13 cellular contexts compared by ENCODE assay signal in the genomic region with DNA sequence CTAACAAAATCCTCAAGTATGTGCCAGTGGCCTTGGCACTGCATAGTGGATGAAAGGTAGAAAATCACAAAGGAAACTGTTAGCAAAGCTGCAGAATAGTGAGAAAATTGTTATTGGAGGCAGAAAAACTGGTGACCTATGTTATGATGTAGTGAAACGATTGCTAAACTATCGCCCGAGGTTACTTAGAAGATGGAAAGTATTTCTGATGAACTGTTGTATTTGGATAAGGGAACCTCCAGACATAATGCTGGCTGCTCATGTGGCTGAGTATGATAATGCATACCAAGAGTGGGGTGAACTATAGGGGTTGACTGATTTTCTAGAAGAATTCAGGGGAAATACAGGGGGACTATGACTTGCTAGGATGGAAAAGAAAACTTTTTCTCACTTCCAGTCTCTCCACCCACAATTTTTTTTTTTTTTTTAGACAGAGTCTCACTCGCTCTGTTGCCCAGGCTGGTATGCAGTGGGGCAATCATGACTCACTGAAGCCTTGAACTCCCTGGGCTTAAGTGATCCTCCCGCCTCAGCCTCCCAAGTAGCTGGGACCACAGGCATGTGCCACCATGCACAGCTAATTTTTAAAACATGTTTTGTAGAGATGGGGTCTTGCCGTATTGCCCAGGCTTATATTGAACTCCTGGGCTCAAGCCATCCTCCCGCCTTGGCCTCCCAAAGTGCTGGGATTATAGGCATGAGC. TPM values are rescaled to one million over a fixed set of nuclear protein-coding genes. Genes with fewer than 3 reads are reported as not detected.
DNase-seq lines count a peak whose midpoint lies in the region; TF ChIP-seq lines count a peak whose summit lies in the region.
"Had no signal": no experiment of that assay in that cellular context is flagged by ENCODE, and none has a peak within 500 bp of the region (broad histone marks: within the 10 kb centered on the region; RNA-seq: fewer than 3 reads in every experiment).

No MANE protein-coding gene starts in this region.

- TF ChIP-seq CTCF in fibroblast of villous mesenchyme (IDR thresholded peaks at IDR 0.05; ENCODE audit: insufficient read depth, low read depth, low read length): no peak
- no peak for TF ChIP-seq CTCF in ascending aorta (IDR thresholded peaks at IDR 0.05)
- no peak for TF ChIP-seq CTCF in brain microvascular endothelial cell (IDR thresholded peaks at IDR 0.05; ENCODE audit: low read depth, low read length, missing control alignments)

- peaks cover 38% of the 10 kb centered on the region for H3K4me1 Mint-ChIP-seq in activated CD4-positive, alpha-beta memory T cell treated with anti-CD3 and anti-CD28 coated beads, Interleukin-2, amount 10 ng/mL, durations not matched to agents 7 days and 5 days

- H4K20me1 ChIP-seq in BLaER1 treated with 17β-estradiol and CSF1 and Interleukin-3, amounts not matched to agents 10 nM and 100 nM: peaks cover 0 to 4% (median 0%) of the 10 kb centered on the region in 11 experiments; a peak in 2 of 22 replicates

- no peaks in the 10 kb centered on the region for H3K9me3 Mint-ChIP-seq in activated CD4-positive, alpha-beta memory T cell treated with anti-CD3 and anti-CD28 coated beads, Interleukin-2, amount 10 ng/mL, durations not matched to agents 7 days and 5 days
- H3K9me3 Mint-ChIP-seq: activated naive CD4-positive, alpha-beta T cell treated with anti-CD3 and anti-CD28 coated beads, Interleukin-2, amount 50 U/mL, for 72 hours had no signal

- no peak overlapping the region for H3K4me3 ChIP-seq in BLaER1 treated with 17β-estradiol and CSF1 and Interleukin-3, amounts not matched to agents 10 nM and 100 nM
- no peak overlapping the region for H3K4me3 ChIP-seq in fibroblast of villous mesenchyme (ENCODE audit: low read depth, low read length)
- H3K4me3 ChIP-seq in ascending aorta: no peak overlapping the region
- H3K4me3 ChIP-seq in brain microvascular endothelial cell (ENCODE audit: low read depth, low read length): no peak overlapping the region
- H3K4me3 ChIP-seq in HAP-1: no peak overlapping the region
- H3K4me3 ChIP-seq: gastroesophageal sphincter, suprapubic skin had no signal

- no peaks in the 10 kb centered on the region for H3K27me3 ChIP-seq in BLaER1 treated with 17β-estradiol and CSF1 and Interleukin-3, amounts not matched to agents 10 nM and 100 nM
- H3K27me3 ChIP-seq in ascending aorta (no peaks in the 10 kb centered on the region), brain microvascular endothelial cell (replicated peaks) (no peaks in the 10 kb centered on the region), HAP-1 (ENCODE audit: low read depth) (peaks cover 8% of the 10 kb centered on the region; the same call in 1 of the 2 replicates)
- H3K27me3 ChIP-seq: suprapubic skin had no signal

- H3K27ac ChIP-seq in BLaER1 treated with 17β-estradiol and CSF1 and Interleukin-3, amounts not matched to agents 10 nM and 100 nM: no peak overlapping the region
- no peak overlapping the region for H3K27ac ChIP-seq in ascending aorta
- H3K27ac ChIP-seq in brain microvascular endothelial cell: no peak overlapping the region
- H3K27ac ChIP-seq: gastroesophageal sphincter, suprapubic skin had no signal

- CTCF ChIA-PET in activated CD4-positive, alpha-beta memory T cell treated with anti-CD3 and anti-CD28 coated beads, Interleukin-2, amount 10 ng/mL, durations not matched to agents 7 days and 5 days (lab: Charles Lee): interaction anchor here (1.1 kb wide), 2 partner anchors 12 kb away, joined by 3 to 4 read pairs; a partner anchor contains a TSS

- intact Hi-C loops in ascending aorta (cut with DNase I): no loop called here

- DNase-seq in EH (ENCODE audit: low read depth): peak; percentile 60
- DNase-seq in activated CD4-positive, alpha-beta memory T cell treated with anti-CD3 and anti-CD28 coated beads, Interleukin-2, amount 10 ng/mL, durations not matched to agents 7 days and 5 days: no peak
- peak; percentile 14 for DNase-seq in fibroblast of villous mesenchyme (ENCODE audit: low read depth)
- DNase-seq in ascending aorta (ENCODE audit: low spot score in 2 of 2): no peak
- no peak for DNase-seq in brain microvascular endothelial cell
- DNase-seq in HAP-1 (ENCODE audit: low spot score in 2 of 2): no peak
- DNase-seq: COR-L47, KBM-7, NCI-H1930 had no signal

- no peak overlapping the region for H3K9ac ChIP-seq in BLaER1 treated with 17β-estradiol and CSF1 and Interleukin-3, amounts not matched to agents 10 nM and 100 nM

- no peak overlapping the region for H3K4me3 Mint-ChIP-seq in activated CD4-positive, alpha-beta memory T cell treated with anti-CD3 and anti-CD28 coated beads, Interleukin-2, amount 10 ng/mL, durations not matched to agents 7 days and 5 days

- POLR2A ChIA-PET in activated CD4-positive, alpha-beta memory T cell treated with anti-CD3 and anti-CD28 coated beads, Interleukin-2, amount 10 ng/mL, durations not matched to agents 7 days and 5 days (lab: Charles Lee): interaction anchor here (1.0 kb wide), 2 partner anchors 99 to 100 kb away, joined by 3 to 4 read pairs; a partner anchor contains a TSS

- no peaks in the 10 kb centered on the region for H3K27me3 Mint-ChIP-seq in activated CD4-positive, alpha-beta memory T cell treated with anti-CD3 and anti-CD28 coated beads, Interleukin-2, amount 10 ng/mL, durations not matched to agents 7 days and 5 days

- peak overlapping the region in 8 of 11 experiments; percentile 0 to 24 (median 21); a peak in 7 of 22 replicates for H3K4me2 ChIP-seq in BLaER1 treated with 17β-estradiol and CSF1 and Interleukin-3, amounts not matched to agents 10 nM and 100 nM

- H3K36me3 ChIP-seq in BLaER1 treated with 17β-estradiol and CSF1 and Interleukin-3, amounts not matched to agents 10 nM and 100 nM: no peaks in the 10 kb centered on the region
- no peaks in the 10 kb centered on the region for H3K36me3 ChIP-seq in ascending aorta
- H3K36me3 ChIP-seq in brain microvascular endothelial cell (replicated peaks): no peaks in the 10 kb centered on the region
- no peaks in the 10 kb centered on the region for H3K36me3 ChIP-seq in HAP-1 (replicated peaks)
- H3K36me3 ChIP-seq: gastroesophageal sphincter, suprapubic skin had no signal

- in situ Hi-C loops in brain microvascular endothelial cell (cut with HindIII; ENCODE audit: low pct_ligation_motif_present, low sequenced_read_pairs) (no loop called here), HAP-1 (cut with MboI; ENCODE audit: low sequenced_read_pairs) (no loop called here)

- peaks cover 4% of the 10 kb centered on the region for H3K36me3 Mint-ChIP-seq in activated CD4-positive, alpha-beta memory T cell treated with anti-CD3 and anti-CD28 coated beads, Interleukin-2, amount 10 ng/mL, durations not matched to agents 7 days and 5 days (ENCODE audit: low read depth)

- H3K9me3 ChIP-seq in BLaER1 treated with 17β-estradiol and CSF1 and Interleukin-3, amounts not matched to agents 10 nM and 100 nM (replicated peaks in 1 of 11): no peaks in the 10 kb centered on the region
- H3K9me3 ChIP-seq in ascending aorta: no peaks in the 10 kb centered on the region
- H3K9me3 ChIP-seq in HAP-1: no peaks in the 10 kb centered on the region
- H3K9me3 ChIP-seq: gastroesophageal sphincter, suprapubic skin had no signal

- H3K4me1 ChIP-seq in BLaER1 treated with 17β-estradiol and CSF1 and Interleukin-3, amounts not matched to agents 10 nM and 100 nM: peaks cover 13 to 33% (median 23%) of the 10 kb centered on the region in 10 experiments
- H3K4me1 ChIP-seq in ascending aorta (peaks cover 0 to under 1% of the 10 kb centered on the region in 2 donors), HAP-1 (peaks cover 12% of the 10 kb centered on the region)

- H3K27ac Mint-ChIP-seq in activated CD4-positive, alpha-beta memory T cell treated with anti-CD3 and anti-CD28 coated beads, Interleukin-2, amount 10 ng/mL, durations not matched to agents 7 days and 5 days: peak overlapping the region; percentile 71

RNA-seq across cellular contexts. Expression of a gene that starts 4.4 kb away (rescaled TPM):
- 10 to 100 TPM; 14.8 to 15.2 TPM for total RNA-seq in activated CD4-positive, alpha-beta memory T cell treated with anti-CD3 and anti-CD28 coated beads, Interleukin-2, amount 10 ng/mL, durations not matched to agents 7 days and 5 days
- 8.4 and 10.8 TPM in 2 replicates for total RNA-seq in fibroblast of villous mesenchyme
- total RNA-seq in ascending aorta: 11.8 TPM

RNA-seq across cellular contexts. Expression of a gene that starts 11.7 kb away (rescaled TPM):
- total RNA-seq in activated CD4-positive, alpha-beta memory T cell treated with anti-CD3 and anti-CD28 coated beads, Interleukin-2, amount 10 ng/mL, durations not matched to agents 7 days and 5 days: 1 to 10 TPM; 4.5 to 4.7 TPM
- 4.3 and 4.5 TPM in 2 replicates for total RNA-seq in fibroblast of villous mesenchyme
- not detected for total RNA-seq in ascending aorta

RNA-seq across cellular contexts. Expression of a gene that starts 29.4 kb away (rescaled TPM):
- total RNA-seq in activated CD4-positive, alpha-beta memory T cell treated with anti-CD3 and anti-CD28 coated beads, Interleukin-2, amount 10 ng/mL, durations not matched to agents 7 days and 5 days: not detected
- total RNA-seq in fibroblast of villous mesenchyme: not detected in 2 replicates
- not detected for total RNA-seq in ascending aorta
- total RNA-seq: activated naive CD4-positive, alpha-beta T cell treated with anti-CD3 and anti-CD28 coated beads, Interleukin-2, amount 50 U/mL, for 72 hours; gastroesophageal sphincter; suprapubic skin had no signal

RNA-seq across cellular contexts. Expression of a gene that starts 45.6 kb away (rescaled TPM):
- under 1 TPM; 0.28 to 0.30 TPM for total RNA-seq in activated CD4-positive, alpha-beta memory T cell treated with anti-CD3 and anti-CD28 coated beads, Interleukin-2, amount 10 ng/mL, durations not matched to agents 7 days and 5 days
- total RNA-seq in fibroblast of villous mesenchyme (under 0.01 and 0.43 TPM in 2 replicates), ascending aorta (not detected)
- total RNA-seq: gastroesophageal sphincter, suprapubic skin had no signal

RNA-seq across cellular contexts. Expression of a gene that starts 58.0 kb away (rescaled TPM):
- total RNA-seq in activated CD4-positive, alpha-beta memory T cell treated with anti-CD3 and anti-CD28 coated beads, Interleukin-2, amount 10 ng/mL, durations not matched to agents 7 days and 5 days: not detected
- total RNA-seq in fibroblast of villous mesenchyme: not detected in 2 replicates
- not detected for total RNA-seq in ascending aorta
- total RNA-seq: activated naive CD4-positive, alpha-beta T cell treated with anti-CD3 and anti-CD28 coated beads, Interleukin-2, amount 50 U/mL, for 72 hours; gastroesophageal sphincter; suprapubic skin had no signal

Comparison
In these comparisons a context has a peak if more than half of its experiments do, and no peak if none do; other contexts are left out.
1. DNase-seq: peak in EH (single experiment) and fibroblast of villous mesenchyme (single experiment); none in activated CD4-positive, alpha-beta memory T cell treated with anti-CD3 and anti-CD28 coated beads, Interleukin-2, amount 10 ng/mL, durations not matched to agents 7 days and 5 days (single experiment), ascending aorta (0 of 2), brain microvascular endothelial cell (single experiment) and HAP-1 (0 of 2).